In the genomic region with DNA sequence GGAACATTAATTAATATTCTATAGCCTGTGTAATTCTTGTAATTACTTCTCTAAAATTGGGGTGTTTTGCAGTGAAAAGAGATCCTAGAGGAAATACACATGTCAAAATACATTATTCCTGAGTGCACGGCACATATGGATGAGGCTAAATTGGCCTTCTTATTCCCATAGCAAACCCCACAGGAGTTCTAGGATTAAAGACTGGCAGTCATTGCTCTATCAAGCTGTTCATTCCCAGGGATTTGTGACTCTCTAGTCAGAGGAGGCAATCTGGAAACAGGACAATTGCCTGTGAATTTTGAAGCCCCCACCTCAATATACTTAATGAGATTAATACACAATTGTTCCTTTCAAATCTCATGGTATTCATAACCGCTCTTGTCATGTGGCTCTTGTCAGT, we compare ENCODE assay signal across 19 cellular contexts.
A peak's percentile ranks its signal among the peaks of the same experiment; 100 is the strongest.
DNase-seq lines count a peak whose midpoint lies in the region; ATAC-seq and TF ChIP-seq lines count a peak whose summit lies in the region.
"Had no signal": no experiment of that assay in that cellular context is flagged by ENCODE, and none has a peak within 500 bp of the region (broad histone marks: within the 10 kb centered on the region; RNA-seq: fewer than 3 reads in every experiment).

No MANE protein-coding gene starts in this region.

- no peak overlapping the region for H2BK5ac ChIP-seq in neuronal stem cell (ENCODE audit: low read length)

- TF ChIP-seq RAD21 in neural cell (conservative IDR thresholded peaks at IDR 0.05): no peak

- H4K91ac ChIP-seq in neuronal stem cell (ENCODE audit: low read depth, low read length, poor library complexity): no peak overlapping the region

- H3K4me3 ChIP-seq in WERI-Rb-1 (ENCODE audit: low read depth, low read length): no peak overlapping the region
- H3K4me3 ChIP-seq in neural cell (ENCODE audit: low read length): no peak overlapping the region
- no peak overlapping the region for H3K4me3 ChIP-seq in lower leg skin (ENCODE audit: low read depth, poor library complexity, severe bottlenecking)
- H3K4me3 ChIP-seq in neuronal stem cell (ENCODE audit: low read length in 2 of 2): no peak overlapping the region
- H3K4me3 ChIP-seq: BLaER1, HAP-1 had no signal

- no peak overlapping the region for H2AK5ac ChIP-seq in neuronal stem cell (ENCODE audit: low read depth, low read length)

- no peak overlapping the region for H3K4ac ChIP-seq in neuronal stem cell (ENCODE audit: low read length)

- TF ChIP-seq EP300 in neural cell (conservative IDR thresholded peaks at IDR 0.05; ENCODE audit: poor library complexity, severe bottlenecking): no peak

- intact Hi-C loops in lower leg skin (cut with DNase I; ENCODE audit: low total_unique reads): no loop called here

- H3K4me2 ChIP-seq in neural cell (ENCODE audit: low read length) (no peak overlapping the region), neuronal stem cell (ENCODE audit: insufficient read depth, low read length, poor library complexity, severe bottlenecking) (no peak overlapping the region)
- H3K4me2 ChIP-seq: BLaER1 had no signal

- no peak overlapping the region for H2BK120ac ChIP-seq in neuronal stem cell (ENCODE audit: low read depth, low read length)

- H2AFZ ChIP-seq in neural cell (ENCODE audit: low read depth, low read length): no peak overlapping the region
- H2AFZ ChIP-seq in neuronal stem cell (ENCODE audit: low read length): no peak overlapping the region

- no peak for TF ChIP-seq CTCF in WERI-Rb-1 (IDR thresholded peaks at IDR 0.05; ENCODE audit: low read depth, low read length)
- TF ChIP-seq CTCF in neural cell (IDR thresholded peaks at IDR 0.05; ENCODE audit: poor library complexity, severe bottlenecking): no peak
- no peak for TF ChIP-seq CTCF in lower leg skin (IDR thresholded peaks at IDR 0.05)

- no peak overlapping the region for H2BK15ac ChIP-seq in neuronal stem cell (ENCODE audit: low read length)

- no peak overlapping the region for H2BK12ac ChIP-seq in neuronal stem cell (ENCODE audit: low read length)

- H3K9ac ChIP-seq in neural cell (ENCODE audit: low read length): no peak overlapping the region
- no peak overlapping the region for H3K9ac ChIP-seq in neuronal stem cell (ENCODE audit: low read depth, low read length, poor library complexity)
- H3K9ac ChIP-seq: BLaER1 had no signal

- H3K9me3 ChIP-seq in WERI-Rb-1 (ENCODE audit: severe bottlenecking): no peaks in the 10 kb centered on the region
- no peaks in the 10 kb centered on the region for H3K9me3 ChIP-seq in neural cell (ENCODE audit: low read length)
- H3K9me3 ChIP-seq in neuronal stem cell (replicated peaks in 1 of 2; ENCODE audit: control insufficient read depth in 2 of 2, insufficient read depth in 1 of 2, low read depth in 1 of 2, low read length in 2 of 2): no peaks in the 10 kb centered on the region
- H3K9me3 ChIP-seq: BLaER1, HAP-1 had no signal

- 85 to 90% methylated on average over 2 of the region's 2 CpGs for WGBS in lower leg skin, 2 donors
- WGBS in neuronal stem cell (ENCODE audit: extremely low coverage in 2 of 2, insufficient read length in 2 of 2, insufficient replicate concordance in 1 of 2), 2 donors: no CpG with 5 or more reads among the region's 2 CpGs

- peak overlapping the region; percentile 23 for H3K27ac ChIP-seq in WERI-Rb-1
- H3K27ac ChIP-seq in neural cell (ENCODE audit: low read length): no peak overlapping the region
- no peak overlapping the region for H3K27ac ChIP-seq in neuronal stem cell (replicated peaks; ENCODE audit: low read length)
- H3K27ac ChIP-seq: 22Rv1, BLaER1, C4-2B had no signal

- H3K36me3 ChIP-seq in WERI-Rb-1 (no peaks in the 10 kb centered on the region), neural cell (ENCODE audit: insufficient read depth, low read length) (no peaks in the 10 kb centered on the region), neuronal stem cell (replicated peaks in 1 of 2; ENCODE audit: control insufficient read depth in 2 of 2, insufficient read depth in 2 of 2, low read length in 2 of 2) (no peaks in the 10 kb centered on the region)
- H3K36me3 ChIP-seq: BLaER1, HAP-1 had no signal

- H3K23ac ChIP-seq in neuronal stem cell (ENCODE audit: low read depth, low read length, poor library complexity): no peak overlapping the region

- H3K27me3 ChIP-seq in WERI-Rb-1 (ENCODE audit: insufficient read depth, low read depth, severe bottlenecking): no peaks in the 10 kb centered on the region
- H3K27me3 ChIP-seq in neural cell (ENCODE audit: insufficient read depth, low read depth, low read length): no peaks in the 10 kb centered on the region
- H3K27me3 ChIP-seq in neuronal stem cell (ENCODE audit: control insufficient read depth in 3 of 3, insufficient read depth in 3 of 3, low read depth in 1 of 3, low read length in 3 of 3): peaks cover 0 to 3% (median 0%) of the 10 kb centered on the region in 3 experiments
- H3K27me3 ChIP-seq: BLaER1 had no signal

- no peaks in the 10 kb centered on the region for H4K20me1 ChIP-seq in neural cell (ENCODE audit: insufficient read depth)
- H4K20me1 ChIP-seq: BLaER1 had no signal

- no peaks in the 10 kb centered on the region for H3K79me1 ChIP-seq in neuronal stem cell (ENCODE audit: low read depth, low read length)

- H3F3A ChIP-seq in neural cell (ENCODE audit: insufficient read depth, low read length, poor library complexity, severe bottlenecking): peaks cover 3% of the 10 kb centered on the region

- ATAC-seq in HG03095 (IDR thresholded peaks at IDR 0.05; ENCODE audit: unreplicated experiment): no peak
- ATAC-seq: CD8-positive, alpha-beta T cell had no signal

- DNase-seq in D341Med (ENCODE audit: low spot score) (peak; percentile 66), NCI-H524 treated with DMSO at 0.1 percent for 48 hours (lab: John Stamatoyannopoulos, UW) (peak; percentile 76), WERI-Rb-1 (peak; percentile 22), lower leg skin (ENCODE audit: low spot score in 2 of 2) (no peak), neuronal stem cell (ENCODE audit: low spot score) (no peak)
- DNase-seq: Caco-2; CD4-positive, CD25-positive, alpha-beta regulatory T cell; CD8-positive, alpha-beta T cell; DMS53; DMS79 treated with DMSO at 0.1 percent for 48 hours; GF-D8; GOT3; HFFc6 had no signal

- peaks cover 0 to 2% of the 10 kb centered on the region in 2 donors for H3K4me1 ChIP-seq in neuronal stem cell (ENCODE audit: control insufficient read depth in 2 of 2, insufficient read depth in 1 of 2, low read depth in 1 of 2, low read length in 2 of 2)
- H3K4me1 ChIP-seq: BLaER1, Caco-2 had no signal

- no peak overlapping the region for H3K18ac ChIP-seq in neuronal stem cell (ENCODE audit: low read length)

- H4K8ac ChIP-seq in neuronal stem cell (ENCODE audit: low read depth, low read length): no peak overlapping the region

- H3K79me2 ChIP-seq in neural cell (replicated peaks; ENCODE audit: insufficient read depth, low read length): no peaks in the 10 kb centered on the region

- no peak for TF ChIP-seq POLR2A in lower leg skin (IDR thresholded peaks at IDR 0.05)

- no peak overlapping the region for H3K14ac ChIP-seq in neuronal stem cell (ENCODE audit: low read length)

- H3K9me2 ChIP-seq in neural cell (ENCODE audit: insufficient read depth, low read length): no peaks in the 10 kb centered on the region

TF ChIP-seq in neural cell, 6 proteins besides CTCF, POLR2A, EP300 and RAD21:
- TF ChIP-seq MXI1 (conservative IDR thresholded peaks at IDR 0.05; ENCODE audit: poor library complexity, severe bottlenecking) (no peak), TAF1 (IDR thresholded peaks at IDR 0.05; ENCODE audit: low read depth) (no peak), POLR2AphosphoS5 (IDR thresholded peaks at IDR 0.05) (peak; percentile 26), SMC3 (conservative IDR thresholded peaks at IDR 0.05; ENCODE audit: poor library complexity) (no peak), EZH2 (IDR thresholded peaks at IDR 0.05; ENCODE audit: borderline replicate concordance, insufficient read depth, low read length, poor library complexity, severe bottlenecking) (no peak)
- TF ChIP-seq, protein P1, sequence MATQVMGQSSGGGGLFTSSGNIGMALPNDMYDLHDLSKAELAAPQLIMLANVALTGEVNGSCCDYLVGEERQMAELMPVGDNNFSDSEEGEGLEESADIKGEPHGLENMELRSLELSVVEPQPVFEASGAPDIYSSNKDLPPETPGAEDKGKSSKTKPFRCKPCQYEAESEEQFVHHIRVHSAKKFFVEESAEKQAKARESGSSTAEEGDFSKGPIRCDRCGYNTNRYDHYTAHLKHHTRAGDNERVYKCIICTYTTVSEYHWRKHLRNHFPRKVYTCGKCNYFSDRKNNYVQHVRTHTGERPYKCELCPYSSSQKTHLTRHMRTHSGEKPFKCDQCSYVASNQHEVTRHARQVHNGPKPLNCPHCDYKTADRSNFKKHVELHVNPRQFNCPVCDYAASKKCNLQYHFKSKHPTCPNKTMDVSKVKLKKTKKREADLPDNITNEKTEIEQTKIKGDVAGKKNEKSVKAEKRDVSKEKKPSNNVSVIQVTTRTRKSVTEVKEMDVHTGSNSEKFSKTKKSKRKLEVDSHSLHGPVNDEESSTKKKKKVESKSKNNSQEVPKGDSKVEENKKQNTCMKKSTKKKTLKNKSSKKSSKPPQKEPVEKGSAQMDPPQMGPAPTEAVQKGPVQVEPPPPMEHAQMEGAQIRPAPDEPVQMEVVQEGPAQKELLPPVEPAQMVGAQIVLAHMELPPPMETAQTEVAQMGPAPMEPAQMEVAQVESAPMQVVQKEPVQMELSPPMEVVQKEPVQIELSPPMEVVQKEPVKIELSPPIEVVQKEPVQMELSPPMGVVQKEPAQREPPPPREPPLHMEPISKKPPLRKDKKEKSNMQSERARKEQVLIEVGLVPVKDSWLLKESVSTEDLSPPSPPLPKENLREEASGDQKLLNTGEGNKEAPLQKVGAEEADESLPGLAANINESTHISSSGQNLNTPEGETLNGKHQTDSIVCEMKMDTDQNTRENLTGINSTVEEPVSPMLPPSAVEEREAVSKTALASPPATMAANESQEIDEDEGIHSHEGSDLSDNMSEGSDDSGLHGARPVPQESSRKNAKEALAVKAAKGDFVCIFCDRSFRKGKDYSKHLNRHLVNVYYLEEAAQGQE (IDR thresholded peaks at IDR 0.05; ENCODE audit: borderline replicate concordance): peak; percentile 97

Comparison
In these comparisons a context has a peak if more than half of its experiments do, and no peak if none do; other contexts are left out.
1. DNase-seq: peak in D341Med (single experiment), NCI-H524 treated with DMSO at 0.1 percent for 48 hours (single experiment) and WERI-Rb-1 (single experiment); none in lower leg skin (0 of 2) and neuronal stem cell (single experiment).